In genomic region chr2:188297983-188298382, GRCh38 we compare ENCODE assay signal across 1 cellular context.
TF ChIP-seq lines count a peak whose summit lies in the region.

No MANE protein-coding gene starts in this region.

TF ChIP-seq in GM23338, 12 proteins besides CTCF, POLR2A, EP300 and RAD21 (continued from another document):
- TF ChIP-seq, protein P1, sequence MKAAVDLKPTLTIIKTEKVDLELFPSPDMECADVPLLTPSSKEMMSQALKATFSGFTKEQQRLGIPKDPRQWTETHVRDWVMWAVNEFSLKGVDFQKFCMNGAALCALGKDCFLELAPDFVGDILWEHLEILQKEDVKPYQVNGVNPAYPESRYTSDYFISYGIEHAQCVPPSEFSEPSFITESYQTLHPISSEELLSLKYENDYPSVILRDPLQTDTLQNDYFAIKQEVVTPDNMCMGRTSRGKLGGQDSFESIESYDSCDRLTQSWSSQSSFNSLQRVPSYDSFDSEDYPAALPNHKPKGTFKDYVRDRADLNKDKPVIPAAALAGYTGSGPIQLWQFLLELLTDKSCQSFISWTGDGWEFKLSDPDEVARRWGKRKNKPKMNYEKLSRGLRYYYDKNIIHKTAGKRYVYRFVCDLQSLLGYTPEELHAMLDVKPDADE (IDR thresholded peaks at IDR 0.05) = no peak
- no peak for TF ChIP-seq EZH2phosphoT487 (IDR thresholded peaks at IDR 0.05; ENCODE audit: unreplicated experiment)
